ENCODE assay signal across 8 cellular contexts in the genomic region with DNA sequence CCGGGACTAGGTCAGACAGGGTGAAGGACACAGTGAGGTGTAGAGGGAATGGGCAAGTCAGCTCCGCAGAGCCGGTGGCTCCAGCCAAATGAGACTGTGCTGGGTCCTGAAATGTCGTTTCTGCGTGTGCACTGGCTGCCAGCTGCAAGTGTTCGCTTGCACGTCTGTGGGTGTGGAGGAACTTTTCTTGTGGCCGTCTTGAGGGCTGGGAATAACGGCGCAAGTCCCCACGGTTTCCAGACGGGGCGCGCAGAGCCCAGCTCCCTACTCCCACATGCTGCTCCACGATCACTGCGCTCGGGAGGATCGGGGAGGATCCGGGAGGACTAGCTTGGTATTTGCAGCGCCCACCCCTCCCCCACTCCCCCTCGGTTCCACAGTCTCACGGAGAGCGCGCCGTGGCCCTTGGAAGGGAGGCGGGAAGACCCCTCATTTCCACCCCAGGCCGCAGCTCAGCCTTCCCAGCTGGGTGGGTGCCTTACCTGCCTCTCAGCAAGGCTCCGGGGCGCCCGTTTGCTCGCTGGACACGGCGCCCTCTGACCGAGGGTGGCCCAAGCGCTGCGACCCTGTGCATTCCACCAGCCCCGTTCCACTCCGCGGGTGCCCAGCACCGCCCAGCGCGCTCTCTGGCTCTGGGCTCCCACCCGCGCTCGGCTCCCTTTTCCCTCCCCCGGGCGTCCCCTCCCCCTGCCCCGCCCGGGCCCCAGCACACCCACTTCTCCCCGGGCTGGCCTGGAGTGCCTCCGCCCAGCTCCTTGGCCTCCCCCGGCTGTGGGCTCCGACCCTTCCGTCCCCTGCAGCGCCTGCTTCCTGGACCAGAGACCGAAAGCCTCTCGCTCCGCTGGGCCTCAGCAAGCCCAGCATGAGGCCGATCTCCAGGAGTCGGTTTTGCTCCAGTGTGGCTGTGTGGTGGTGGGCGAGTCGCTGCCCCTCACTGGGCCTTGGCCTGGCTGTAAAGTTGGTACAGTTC. TPM values are rescaled to one million over a fixed set of nuclear protein-coding genes. Genes with fewer than 3 reads are reported as not detected.
DNase-seq lines count a peak whose midpoint lies in the region; TF ChIP-seq lines count a peak whose summit lies in the region.

TSS of gene KCNE3 (minus strand) at position 634 of the 970 bp plus-strand sequence. CDS start 9,986 bp downstream, outside the sequence.

- TF ChIP-seq CTCF in fibroblast of pulmonary artery (IDR thresholded peaks at IDR 0.05; ENCODE audit: low read length, missing control alignments): no peak

- H3K27ac ChIP-seq in muscle layer of colon (ENCODE audit: low read depth, low read length): peak within 1 kb of the TSS; percentile 12

- H3K4me3 ChIP-seq in fibroblast of pulmonary artery (replicated peaks; ENCODE audit: low read depth, low read length) (peak within 1 kb of the TSS; percentile 57), muscle layer of colon (ENCODE audit: low read depth in 1 of 2, low read length in 2 of 2) (peak within 1 kb of the TSS; percentile 68 to 70)

- DNase-seq in NCI-H2227 (lab: John Stamatoyannopoulos, UW; ENCODE audit: unreplicated experiment): peak; percentile 22
- DNase-seq in NCI-H2227 treated with DMSO at 0.1 percent for 48 hours (lab: John Stamatoyannopoulos, UW): no peak
- DNase-seq in fibroblast of pulmonary artery (ENCODE audit: low read depth): peak; percentile 49
- DNase-seq in ureter (ENCODE audit: low spot score): peak; percentile 50
- DNase-seq in T-helper 1 cell: no peak
- DNase-seq in T1000 (lab: John Stamatoyannopoulos, UW): no peak
- DNase-seq in NCI-H128 (lab: John Stamatoyannopoulos, UW; ENCODE audit: unreplicated experiment): no peak

- H3K9ac ChIP-seq in muscle layer of colon (ENCODE audit: low read length): no peak within 1 kb of the TSS

- peaks cover 15% of the 10 kb centered on the region for H3K4me1 ChIP-seq in muscle layer of colon (ENCODE audit: insufficient read depth, low read length)

- no peaks in the 10 kb centered on the region for H3K27me3 ChIP-seq in muscle layer of colon (ENCODE audit: control insufficient read depth in 1 of 2, insufficient read depth in 2 of 2, low read length in 2 of 2)

- H3K36me3 ChIP-seq in muscle layer of colon (ENCODE audit: insufficient read depth, low read length): no peaks in the 10 kb centered on the region

- no peaks in the 10 kb centered on the region for H3K9me3 ChIP-seq in muscle layer of colon (ENCODE audit: low read length)

RNA-seq across cellular contexts. Expression of gene KCNE3, which starts in this region (rescaled TPM):
- total RNA-seq in ureter: 5.9 TPM

Comparison
In these comparisons a context has a peak if more than half of its experiments do, and no peak if none do; other contexts are left out.
1. DNase-seq: peak in NCI-H2227 (single experiment), fibroblast of pulmonary artery (single experiment) and ureter (single experiment); none in NCI-H2227 treated with DMSO at 0.1 percent for 48 hours (single experiment), T-helper 1 cell (0 of 5), T1000 (single experiment) and NCI-H128 (single experiment).